In genomic region chr7:54932818-54933543, GRCh38 we compare ENCODE assay signal across 8 cellular contexts.
A peak's percentile ranks its signal among the peaks of the same experiment; 100 is the strongest.
DNase-seq lines count a peak whose midpoint lies in the region; ATAC-seq and TF ChIP-seq lines count a peak whose summit lies in the region.

No MANE protein-coding gene starts in this region.

- H4K20me1 ChIP-seq in GM23338 (replicated peaks; ENCODE audit: insufficient read depth), result no peaks in the 10 kb centered on the region

- peaks cover 12% of the 10 kb centered on the region; the same call in 1 of the 3 replicates for H3K9me3 Mint-ChIP-seq in GM23338
- peaks cover 22 to 23% of the 10 kb centered on the region in 2 donors for H3K9me3 Mint-ChIP-seq in stimulated activated naive B cell treated with anti-CD40 and anti-IgM and Interleukin-4, amounts not matched to agents 10 μg/mL and 1 μg/mL and 100 μg/mL, for 72 hours

- 0 out of 2 replicates have a peak, but pooled peaks cover 6% of the 10 kb centered on the region for H3K27me3 ChIP-seq in GM23338 (ENCODE audit: insufficient read depth)
- H3K27me3 ChIP-seq in subcutaneous abdominal adipose tissue (ENCODE audit: control insufficient read depth in 5 of 5, insufficient read depth in 4 of 5, low read length in 5 of 5), result no peaks in the 10 kb centered on the region

- peak overlapping the region; percentile 64 for H3K4me3 ChIP-seq in GM23338
- H3K4me3 ChIP-seq in subcutaneous abdominal adipose tissue (ENCODE audit: low read depth in 1 of 5, low read length in 5 of 5), result peak overlapping the region; percentile 17 to 69 (median 58)

- TF ChIP-seq CTCF in GM23338 (conservative IDR thresholded peaks at IDR 0.05; ENCODE audit: low read depth in 2 of 2), result no peak

- peaks cover 0 to 8% (median 0%) of the 10 kb centered on the region in 5 donors for H3K9me3 ChIP-seq in subcutaneous abdominal adipose tissue (ENCODE audit: control insufficient read depth in 5 of 5, low read length in 5 of 5)

- peak overlapping the region; percentile 82 for H3K4me3 Mint-ChIP-seq in GM23338
- no peak overlapping the region for H3K4me3 Mint-ChIP-seq in stimulated activated naive B cell treated with anti-CD40 and anti-IgM and Interleukin-4, amounts not matched to agents 10 μg/mL and 1 μg/mL and 100 μg/mL, for 72 hours

- peak overlapping the region; percentile 73; the same call in 1 of the 2 replicates for H3K27ac Mint-ChIP-seq in GM23338
- no peak overlapping the region for H3K27ac Mint-ChIP-seq in stimulated activated naive B cell treated with anti-CD40 and anti-IgM and Interleukin-4, amounts not matched to agents 10 μg/mL and 1 μg/mL and 100 μg/mL, for 72 hours

- H3K27ac ChIP-seq in GM23338 (ENCODE audit: low read depth) (no peak overlapping the region), subcutaneous abdominal adipose tissue (ENCODE audit: low read depth, low read length) (no peak overlapping the region)

- DNase-seq in GM23338 (ENCODE audit: low spot score) (peak; percentile 81), NCI-H460 (ENCODE audit: extremely low read depth, low read depth) (peak; percentile 16), dermis blood vessel endothelial cell (peak; percentile 25), left kidney (ENCODE audit: low read depth, low spot score) (peak; percentile 96)
- DNase-seq in stimulated activated naive B cell treated with anti-CD40 and anti-IgM and Interleukin-4, amounts not matched to agents 10 μg/mL and 1 μg/mL and 100 μg/mL, for 72 hours, result no peak

- peaks cover 2% of the 10 kb centered on the region for H3K27me3 Mint-ChIP-seq in GM23338 (ENCODE audit: insufficient read depth, low read depth, poor library complexity)
- H3K27me3 Mint-ChIP-seq in stimulated activated naive B cell treated with anti-CD40 and anti-IgM and Interleukin-4, amounts not matched to agents 10 μg/mL and 1 μg/mL and 100 μg/mL, for 72 hours, result peaks cover 30 to 35% of the 10 kb centered on the region in 2 donors

- ATAC-seq in GM23338, result peak; percentile 100
- no peak for ATAC-seq in HG02973 (IDR thresholded peaks at IDR 0.05; ENCODE audit: unreplicated experiment)
- ATAC-seq in stimulated activated naive B cell treated with anti-CD40 and anti-IgM and Interleukin-4, amounts not matched to agents 10 μg/mL and 1 μg/mL and 100 μg/mL, for 72 hours (replicated peaks), result no peak
- no peak for ATAC-seq in HG02623 (IDR thresholded peaks at IDR 0.05; ENCODE audit: unreplicated experiment)

- H3K9ac ChIP-seq in subcutaneous abdominal adipose tissue (ENCODE audit: low read length in 5 of 5), result peak overlapping the region in 1 of 5 donors; percentile 56

- H3K4me1 Mint-ChIP-seq in GM23338, result peaks cover 8% of the 10 kb centered on the region; the same call in 2 of the 3 replicates
- H3K4me1 Mint-ChIP-seq in stimulated activated naive B cell treated with anti-CD40 and anti-IgM and Interleukin-4, amounts not matched to agents 10 μg/mL and 1 μg/mL and 100 μg/mL, for 72 hours, result no peaks in the 10 kb centered on the region

- no peaks in the 10 kb centered on the region for H3F3A ChIP-seq in GM23338 (replicated peaks; ENCODE audit: low read depth)

- H3K79me2 ChIP-seq in GM23338 (replicated peaks; ENCODE audit: insufficient read depth), result no peaks in the 10 kb centered on the region

- no peaks in the 10 kb centered on the region for H3K36me3 ChIP-seq in GM23338 (ENCODE audit: insufficient read depth)
- H3K36me3 ChIP-seq in subcutaneous abdominal adipose tissue (ENCODE audit: control insufficient read depth in 5 of 5, insufficient read depth in 5 of 5, low read length in 5 of 5), result no peaks in the 10 kb centered on the region

- peak overlapping the region; percentile 84 for H3K4me2 ChIP-seq in GM23338

- H2AFZ ChIP-seq in GM23338, result peak overlapping the region; percentile 99

- H3K9me2 ChIP-seq in GM23338 (ENCODE audit: insufficient read depth), result no peaks in the 10 kb centered on the region; the same call in 1 of the 2 replicates

- H3K36me3 Mint-ChIP-seq in GM23338 (ENCODE audit: low read depth), result no peaks in the 10 kb centered on the region
- peaks cover 0 to 2% of the 10 kb centered on the region in 2 donors for H3K36me3 Mint-ChIP-seq in stimulated activated naive B cell treated with anti-CD40 and anti-IgM and Interleukin-4, amounts not matched to agents 10 μg/mL and 1 μg/mL and 100 μg/mL, for 72 hours

- H3K4me1 ChIP-seq in GM23338 (ENCODE audit: insufficient read depth) (0 out of 2 replicates have a peak, but pooled peaks cover 4% of the 10 kb centered on the region), subcutaneous abdominal adipose tissue (ENCODE audit: control insufficient read depth in 5 of 5, insufficient read depth in 5 of 5, low read length in 5 of 5) (peaks cover 0 to 8% (median 7%) of the 10 kb centered on the region in 5 donors)

TF ChIP-seq in GM23338, 12 proteins besides CTCF, POLR2A, EP300 and RAD21:
- TF ChIP-seq POLR2AphosphoS5 (IDR thresholded peaks at IDR 0.05; ENCODE audit: low read depth) (0 out of 2 replicates have a peak, but pooled peaks have one; percentile 27), ETS1 (IDR thresholded peaks at IDR 0.05) (no peak)
